In the genomic region with DNA sequence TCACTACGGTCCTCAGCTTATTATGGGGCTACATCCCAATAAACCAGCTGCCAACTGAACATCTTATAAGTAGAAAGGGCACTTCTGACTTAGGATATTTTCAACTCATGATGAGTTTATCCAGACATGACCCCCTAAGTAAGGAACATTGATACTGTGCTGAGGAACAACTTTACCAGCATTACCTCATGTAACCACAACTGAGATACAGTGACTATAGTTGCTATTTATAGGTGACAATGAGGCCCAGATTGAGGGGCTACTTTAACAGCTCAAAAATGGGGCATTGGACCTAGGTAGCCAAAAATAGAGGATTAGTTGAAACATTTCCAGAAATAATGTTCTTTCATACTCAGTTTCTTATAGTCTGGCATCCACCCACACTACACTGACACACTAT, we compare ENCODE assay signal across 14 cellular contexts. TPM values are rescaled to one million over a fixed set of nuclear protein-coding genes. Genes with fewer than 3 reads are reported as not detected.
DNase-seq lines count a peak whose midpoint lies in the region; ATAC-seq, FAIRE-seq and TF ChIP-seq lines count a peak whose summit lies in the region.
"Had no signal": no experiment of that assay in that cellular context is flagged by ENCODE, and none has a peak within 500 bp of the region (broad histone marks: within the 10 kb centered on the region; RNA-seq: fewer than 3 reads in every experiment).

No MANE protein-coding gene starts in this region.

- no peaks in the 10 kb centered on the region for H3K27me3 Mint-ChIP-seq in activated naive CD4-positive, alpha-beta T cell treated with anti-CD3 and anti-CD28 coated beads, Interleukin-2, amount 10 ng/mL, durations not matched to agents 7 days and 5 days
- H3K27me3 Mint-ChIP-seq: activated CD4-positive, alpha-beta memory T cell treated with anti-CD3 and anti-CD28 coated beads, Interleukin-2, amount 10 ng/mL, durations not matched to agents 7 days and 5 days had no signal

- H3K27me3 ChIP-seq in KMS-11 (ENCODE audit: insufficient read depth, low read depth): no peaks in the 10 kb centered on the region
- H3K27me3 ChIP-seq in GM12878 (replicated peaks in 1 of 2; ENCODE audit: control insufficient read depth in 2 of 2, insufficient read depth in 2 of 2, low read length in 1 of 2): no peaks in the 10 kb centered on the region
- H3K27me3 ChIP-seq: dorsolateral prefrontal cortex had no signal

- H3K79me2 ChIP-seq in KMS-11 (ENCODE audit: insufficient read depth, low read depth) (0 out of 2 replicates have a peak, but pooled peaks cover 12% of the 10 kb centered on the region), GM12878 (ENCODE audit: control insufficient read depth, insufficient read depth, low read length) (peaks cover 4% of the 10 kb centered on the region; the same call in 1 of the 2 replicates)

- no TSS peak for BruUV-seq in GM12878 (replicated peaks; lab: Mats Ljungman, UMichigan)

- SMC1A ChIA-PET in GM12878 (lab: Charles Lee; ENCODE audit: uncharacterized antibody, unreplicated experiment): interaction anchor here (0.8 to 1.1 kb wide), 2 partner anchors 30 to 42 kb away, joined by 3 to 4 read pairs; no protein-coding TSS in a partner anchor

- TF ChIP-seq CTCF in KMS-11 (conservative IDR thresholded peaks at IDR 0.05; ENCODE audit: low read depth, low read length) (no peak), GM12878 (IDR thresholded peaks at IDR 0.05 in 2 of 3, conservative IDR thresholded peaks at IDR 0.05 in 1 of 3; ENCODE audit: control insufficient read depth in 2 of 3, extremely low read depth in 1 of 3, insufficient read depth in 1 of 3, low read depth in 3 of 3, low read length in 3 of 3) (no peak)

- H3K36me3 ChIP-seq in KMS-11 (ENCODE audit: insufficient read depth) (peaks cover 7% of the 10 kb centered on the region; the same call in 1 of the 2 replicates), GM12878 (ENCODE audit: control insufficient read depth in 2 of 2, insufficient read depth in 2 of 2, low read length in 1 of 2) (peaks cover 3 to 27% of the 10 kb centered on the region in 2 experiments)

- no peak for TF ChIP-seq RAD21 in GM12878 (IDR thresholded peaks at IDR 0.05; ENCODE audit: insufficient read depth, low read depth, low read length)

- in situ Hi-C loops in GM12878 (cut with MboI): no loop called here

- H3K9ac ChIP-seq in KMS-11: no peak overlapping the region
- H3K9ac ChIP-seq in GM12878 (ENCODE audit: control insufficient read depth, insufficient read depth, low read length): no peak overlapping the region

- no peak for FAIRE-seq in GM12878 (lab: Jason Lieb, UNC)

- POLR2A ChIA-PET in GM12878 (lab: Charles Lee): interaction anchor here (0.7 kb wide), 1 partner anchor 27 kb away, joined by 3 read pairs; a partner anchor contains a TSS

- no peak overlapping the region for H3K27ac Mint-ChIP-seq in activated naive CD4-positive, alpha-beta T cell treated with anti-CD3 and anti-CD28 coated beads, Interleukin-2, amount 50 U/mL, for 72 hours
- H3K27ac Mint-ChIP-seq in activated naive CD4-positive, alpha-beta T cell treated with anti-CD3 and anti-CD28 coated beads, Interleukin-2, amount 10 ng/mL, durations not matched to agents 7 days and 5 days: no peak overlapping the region
- H3K27ac Mint-ChIP-seq in stimulated activated effector memory CD8-positive, alpha-beta T cell treated with anti-CD3 and anti-CD28 coated beads, Interleukin-12 subunit alpha, Interleukin-12 subunit beta, amount 100 ng/mL, for 72 hours: no peak overlapping the region
- H3K27ac Mint-ChIP-seq: activated CD4-positive, alpha-beta memory T cell treated with anti-CD3 and anti-CD28 coated beads, Interleukin-2, amount 10 ng/mL, durations not matched to agents 7 days and 5 days had no signal

- no peak for TF ChIP-seq POLR2A in GM12878 (IDR thresholded peaks at IDR 0.05; ENCODE audit: low read depth, low read length)

- no peak for TF ChIP-seq EP300 in GM12878 (IDR thresholded peaks at IDR 0.05; ENCODE audit: borderline replicate concordance in 1 of 2, control insufficient read depth in 1 of 2, low read depth in 2 of 2, low read length in 2 of 2)

- peak overlapping the region; percentile 65 for H3K27ac ChIP-seq in KMS-11
- no peak overlapping the region for H3K27ac ChIP-seq in GM12878 (ENCODE audit: control insufficient read depth, insufficient read depth)

- H3K4me1 Mint-ChIP-seq in activated naive CD4-positive, alpha-beta T cell treated with anti-CD3 and anti-CD28 coated beads, Interleukin-2, amount 10 ng/mL, durations not matched to agents 7 days and 5 days: peaks cover under 1% of the 10 kb centered on the region
- peaks cover 5% of the 10 kb centered on the region for H3K4me1 Mint-ChIP-seq in stimulated activated effector memory CD8-positive, alpha-beta T cell treated with anti-CD3 and anti-CD28 coated beads, Interleukin-12 subunit alpha, Interleukin-12 subunit beta, amount 100 ng/mL, for 72 hours

- DNase-seq in activated naive CD4-positive, alpha-beta T cell treated with anti-CD3 and anti-CD28 coated beads, Interleukin-2, amount 50 U/mL, for 72 hours (ENCODE audit: low spot score in 2 of 2): no peak
- DNase-seq in activated naive CD4-positive, alpha-beta T cell treated with anti-CD3 and anti-CD28 coated beads, Interleukin-2, amount 10 ng/mL, durations not matched to agents 7 days and 5 days: no peak
- DNase-seq in GM12878 (ENCODE audit: low read depth, low spot score) (no peak), NCI-H510A (lab: John Stamatoyannopoulos, UW) (no peak)
- no peak for DNase-seq in stimulated activated effector memory CD8-positive, alpha-beta T cell treated with anti-CD3 and anti-CD28 coated beads, Interleukin-12 subunit alpha, Interleukin-12 subunit beta, amount 100 ng/mL, for 72 hours (ENCODE audit: low spot score in 2 of 2)
- DNase-seq: activated CD4-positive, alpha-beta memory T cell treated with anti-CD3 and anti-CD28 coated beads, Interleukin-2, amount 10 ng/mL, durations not matched to agents 7 days and 5 days; dorsolateral prefrontal cortex; HCEC 1CT; NCI-H2171 treated with DMSO at 0.1 percent for 48 hours; right cardiac atrium had no signal

- H2AFZ ChIP-seq in KMS-11 (ENCODE audit: low read depth) (no peak overlapping the region), GM12878 (ENCODE audit: control insufficient read depth, low read depth, low read length) (no peak overlapping the region)

- RAD21 ChIA-PET in GM12878 (lab: Charles Lee; ENCODE audit: unreplicated experiment): interaction anchor here (1.0 to 1.6 kb wide), 3 partner anchors 27 to 205 kb away, joined by 3 to 6 read pairs (median 3); a partner anchor contains a TSS

- WGBS in GM12878 (ENCODE audit: insufficient coverage, insufficient replicate concordance, low lambda C conversion rate, missing lambda C conversion rate): 95% methylated on average over 1 of the region's 1 CpG

- peak overlapping the region; percentile 55 for H3K4me2 ChIP-seq in KMS-11
- no peak overlapping the region for H3K4me2 ChIP-seq in GM12878 (ENCODE audit: control insufficient read depth, insufficient read depth)

- no peaks in the 10 kb centered on the region for H3K9me3 Mint-ChIP-seq in activated naive CD4-positive, alpha-beta T cell treated with anti-CD3 and anti-CD28 coated beads, Interleukin-2, amount 50 U/mL, for 72 hours
- no peaks in the 10 kb centered on the region for H3K9me3 Mint-ChIP-seq in activated naive CD4-positive, alpha-beta T cell treated with anti-CD3 and anti-CD28 coated beads, Interleukin-2, amount 10 ng/mL, durations not matched to agents 7 days and 5 days
- no peaks in the 10 kb centered on the region for H3K9me3 Mint-ChIP-seq in stimulated activated effector memory CD8-positive, alpha-beta T cell treated with anti-CD3 and anti-CD28 coated beads, Interleukin-12 subunit alpha, Interleukin-12 subunit beta, amount 100 ng/mL, for 72 hours
- H3K9me3 Mint-ChIP-seq: activated CD4-positive, alpha-beta memory T cell treated with anti-CD3 and anti-CD28 coated beads, Interleukin-2, amount 10 ng/mL, durations not matched to agents 7 days and 5 days had no signal

- no peaks in the 10 kb centered on the region for H3K9me3 ChIP-seq in GM12878 (replicated peaks; ENCODE audit: control insufficient read depth, insufficient read depth, low read length)

- intact Hi-C loops in GM12878 (cut with micrococcal nuclease; ENCODE audit: unreplicated experiment): no loop called here

- CTCF ChIA-PET in activated naive CD4-positive, alpha-beta T cell treated with anti-CD3 and anti-CD28 coated beads, Interleukin-2, amount 10 ng/mL, durations not matched to agents 7 days and 5 days (lab: Charles Lee): interaction anchor here (0.6 kb wide), 1 partner anchor 208 kb away, joined by 3 read pairs; no protein-coding TSS in a partner anchor
- CTCF ChIA-PET in GM12878 (lab: Yijun Ruan, JAX): interaction anchor here (1.1 to 2.4 kb wide), 3 partner anchors 28 to 30 kb away, joined by 3 to 8 read pairs (median 3); no protein-coding TSS in a partner anchor

- peaks cover 36% of the 10 kb centered on the region for H3K4me1 ChIP-seq in KMS-11 (ENCODE audit: low read depth, poor library complexity, severe bottlenecking)
- H3K4me1 ChIP-seq in GM12878 (ENCODE audit: control insufficient read depth, insufficient read depth, low read length): no peaks in the 10 kb centered on the region

- H3K4me3 ChIP-seq in KMS-11 (IDR thresholded peaks at IDR 0.05; ENCODE audit: insufficient read depth, low read depth, low read length) (no peak overlapping the region), GM12878 (no peak overlapping the region)
- H3K4me3 ChIP-seq: dorsolateral prefrontal cortex had no signal

- H4K20me1 ChIP-seq in KMS-11 (ENCODE audit: insufficient read depth) (no peaks in the 10 kb centered on the region), GM12878 (ENCODE audit: control insufficient read depth, insufficient read depth) (no peaks in the 10 kb centered on the region)

- peak; percentile 26 to 39 for ATAC-seq in activated naive CD4-positive, alpha-beta T cell treated with anti-CD3 and anti-CD28 coated beads, Interleukin-2, amount 50 U/mL, for 72 hours
- ATAC-seq in GM12878 (peak; percentile 79), GM21367 (IDR thresholded peaks at IDR 0.05; ENCODE audit: unreplicated experiment) (no peak), GM21526 (IDR thresholded peaks at IDR 0.05; ENCODE audit: low FRiP score, unreplicated experiment) (no peak)
- ATAC-seq in stimulated activated effector memory CD8-positive, alpha-beta T cell treated with anti-CD3 and anti-CD28 coated beads, Interleukin-12 subunit alpha, Interleukin-12 subunit beta, amount 100 ng/mL, for 72 hours: peak; percentile 51
- ATAC-seq: Panc1 had no signal

- H3K36me3 Mint-ChIP-seq in activated naive CD4-positive, alpha-beta T cell treated with anti-CD3 and anti-CD28 coated beads, Interleukin-2, amount 50 U/mL, for 72 hours: peaks cover 0 to 21% of the 10 kb centered on the region in 2 donors
- peaks cover 30% of the 10 kb centered on the region for H3K36me3 Mint-ChIP-seq in activated naive CD4-positive, alpha-beta T cell treated with anti-CD3 and anti-CD28 coated beads, Interleukin-2, amount 10 ng/mL, durations not matched to agents 7 days and 5 days
- H3K36me3 Mint-ChIP-seq in stimulated activated effector memory CD8-positive, alpha-beta T cell treated with anti-CD3 and anti-CD28 coated beads, Interleukin-12 subunit alpha, Interleukin-12 subunit beta, amount 100 ng/mL, for 72 hours: peaks cover 48% of the 10 kb centered on the region

- H3K4me3 Mint-ChIP-seq in activated naive CD4-positive, alpha-beta T cell treated with anti-CD3 and anti-CD28 coated beads, Interleukin-2, amount 10 ng/mL, durations not matched to agents 7 days and 5 days: no peak overlapping the region
- no peak overlapping the region for H3K4me3 Mint-ChIP-seq in stimulated activated effector memory CD8-positive, alpha-beta T cell treated with anti-CD3 and anti-CD28 coated beads, Interleukin-12 subunit alpha, Interleukin-12 subunit beta, amount 100 ng/mL, for 72 hours
- H3K4me3 Mint-ChIP-seq: activated CD4-positive, alpha-beta memory T cell treated with anti-CD3 and anti-CD28 coated beads, Interleukin-2, amount 10 ng/mL, durations not matched to agents 7 days and 5 days had no signal

RNA-seq across cellular contexts. Expression of a gene that starts 9.6 kb away (rescaled TPM):
- total RNA-seq in activated naive CD4-positive, alpha-beta T cell treated with anti-CD3 and anti-CD28 coated beads, Interleukin-2, amount 50 U/mL, for 72 hours: 100 to 1,000 TPM; 243 to 250 TPM
- total RNA-seq in GM12878 (2013; cell fraction: nucleolus; rRNA removed): 44.2 and 45.7 TPM in 2 replicates
- total RNA-seq in GM12878 (2014; rRNA removed) (56.5 and 56.6 TPM in 2 replicates), GM12878 (2014; rRNA removed; fragmentation: Illumina TruSeq; extraction: Trizol) (78.4 and 80.9 TPM in 2 replicates), GM12878 (2021) (212 and 222 TPM in 2 replicates)
- polyA plus RNA-seq in GM12878 (2011; ENCODE audit: low read depth): 118 TPM
- polyA plus RNA-seq in GM12878 (2011; rRNA removed) (164 and 210 TPM in 2 replicates), GM12878 (2014; fragmentation: Illumina TruSeq; extraction: Trizol) (67.6 and 91.4 TPM in 2 replicates), GM12878 (2014; fragmentation: Nextera tagmentation; extraction: Ambion mirVana) (100 to 1,000 TPM; 537 to 546 TPM), GM12878 (2014; rRNA removed) (76.5 and 84.8 TPM in 2 replicates), GM12878 (2016; fragmentation: Nextera tagmentation; extraction: Ambion mirVana) (100 to 1,000 TPM; 490 to 548 TPM)
- polyA plus RNA-seq in GM12878 (2011; cell fraction: cytosol; rRNA removed): 32.0 and 38.7 TPM in 2 replicates
- polyA plus RNA-seq in GM12878 (2011; cell fraction: nucleus; rRNA removed): 32.8 and 34.8 TPM in 2 replicates
- polyA plus RNA-seq in GM12878 (2012): 104 and 119 TPM in 2 replicates
- polyA minus RNA-seq in GM12878 (2011; rRNA and poly(A)+ RNA removed): 14.0 and 16.0 TPM in 2 replicates
- 6.5 and 7.9 TPM in 2 replicates for polyA minus RNA-seq in GM12878 (2011; cell fraction: cytosol; rRNA and poly(A)+ RNA removed)
- 19.8 and 27.9 TPM in 2 replicates for polyA minus RNA-seq in GM12878 (2011; cell fraction: nucleus; rRNA and poly(A)+ RNA removed)

RNA-seq across cellular contexts. Expression of a gene that starts 26.8 kb away (rescaled TPM):
- 10 to 100 TPM; 29.2 to 37.4 TPM for total RNA-seq in activated naive CD4-positive, alpha-beta T cell treated with anti-CD3 and anti-CD28 coated beads, Interleukin-2, amount 50 U/mL, for 72 hours
- 13.3 and 17.5 TPM in 2 replicates for total RNA-seq in GM12878 (2013; cell fraction: nucleolus; rRNA removed)
- total RNA-seq in GM12878 (2014; rRNA removed) (24.5 and 28.0 TPM in 2 replicates), GM12878 (2014; rRNA removed; fragmentation: Illumina TruSeq; extraction: Trizol) (26.2 and 27.1 TPM in 2 replicates), GM12878 (2021) (25.7 and 26.2 TPM in 2 replicates)
- 8.0 TPM for polyA plus RNA-seq in GM12878 (2011; ENCODE audit: low read depth)
- polyA plus RNA-seq in GM12878 (2011; rRNA removed) (27.0 and 45.3 TPM in 2 replicates), GM12878 (2014; fragmentation: Illumina TruSeq; extraction: Trizol) (36.3 and 41.8 TPM in 2 replicates), GM12878 (2014; fragmentation: Nextera tagmentation; extraction: Ambion mirVana) (10 to 100 TPM; 13.5 to 15.1 TPM), GM12878 (2014; rRNA removed) (21.6 and 25.4 TPM in 2 replicates), GM12878 (2016; fragmentation: Nextera tagmentation; extraction: Ambion mirVana) (10 to 100 TPM; 59.0 to 69.7 TPM)
- 11.5 and 14.1 TPM in 2 replicates for polyA plus RNA-seq in GM12878 (2011; cell fraction: cytosol; rRNA removed)
- 9.8 and 11.4 TPM in 2 replicates for polyA plus RNA-seq in GM12878 (2011; cell fraction: nucleus; rRNA removed)
- 8.7 and 12.4 TPM in 2 replicates for polyA plus RNA-seq in GM12878 (2012)
- polyA minus RNA-seq in GM12878 (2011; rRNA and poly(A)+ RNA removed): 16.7 and 22.7 TPM in 2 replicates
- polyA minus RNA-seq in GM12878 (2011; cell fraction: cytosol; rRNA and poly(A)+ RNA removed): 13.9 and 17.0 TPM in 2 replicates
- 6.5 and 7.5 TPM in 2 replicates for polyA minus RNA-seq in GM12878 (2011; cell fraction: nucleus; rRNA and poly(A)+ RNA removed)

RNA-seq across cellular contexts. Expression of a gene that starts 26.9 kb away (rescaled TPM):
- total RNA-seq in activated naive CD4-positive, alpha-beta T cell treated with anti-CD3 and anti-CD28 coated beads, Interleukin-2, amount 50 U/mL, for 72 hours: 10 to 100 TPM; 12.4 to 23.9 TPM
- 10.1 and 10.7 TPM in 2 replicates for total RNA-seq in GM12878 (2013; cell fraction: nucleolus; rRNA removed)
- total RNA-seq in GM12878 (2014; rRNA removed): 50.3 and 60.3 TPM in 2 replicates
- total RNA-seq in GM12878 (2014; rRNA removed; fragmentation: Illumina TruSeq; extraction: Trizol): 14.3 and 16.5 TPM in 2 replicates
- total RNA-seq in GM12878 (2021): 23.9 and 26.0 TPM in 2 replicates
- polyA plus RNA-seq in GM12878 (2011; ENCODE audit: low read depth): 7.4 TPM
- polyA plus RNA-seq in GM12878 (2011; rRNA removed): 15.6 and 20.2 TPM in 2 replicates
- polyA plus RNA-seq in GM12878 (2011; cell fraction: cytosol; rRNA removed): 11.3 and 16.7 TPM in 2 replicates
- polyA plus RNA-seq in GM12878 (2011; cell fraction: nucleus; rRNA removed): 10.8 and 14.2 TPM in 2 replicates
- polyA plus RNA-seq in GM12878 (2012): 20.7 TPM in 2 replicates
- 8.1 and 10.5 TPM in 2 replicates for polyA plus RNA-seq in GM12878 (2014; fragmentation: Illumina TruSeq; extraction: Trizol)
- 10 to 100 TPM; 13.2 to 25.8 TPM for polyA plus RNA-seq in GM12878 (2014; fragmentation: Nextera tagmentation; extraction: Ambion mirVana)
- polyA plus RNA-seq in GM12878 (2014; rRNA removed): 47.5 and 54.4 TPM in 2 replicates
- 10 to 100 TPM; 87.5 to 90.6 TPM for polyA plus RNA-seq in GM12878 (2016; fragmentation: Nextera tagmentation; extraction: Ambion mirVana)
- polyA minus RNA-seq in GM12878 (2011; rRNA and poly(A)+ RNA removed): 3.3 and 4.9 TPM in 2 replicates
- 4.2 and 5.1 TPM in 2 replicates for polyA minus RNA-seq in GM12878 (2011; cell fraction: cytosol; rRNA and poly(A)+ RNA removed)
- polyA minus RNA-seq in GM12878 (2011; cell fraction: nucleus; rRNA and poly(A)+ RNA removed): 4.7 and 8.7 TPM in 2 replicates

Comparison
In these comparisons a context has a peak if more than half of its experiments do, and no peak if none do; other contexts are left out.
1. ATAC-seq: peak in activated naive CD4-positive, alpha-beta T cell treated with anti-CD3 and anti-CD28 coated beads, Interleukin-2, amount 50 U/mL, for 72 hours (2 of 2), GM12878 (single experiment) and stimulated activated effector memory CD8-positive, alpha-beta T cell treated with anti-CD3 and anti-CD28 coated beads, Interleukin-12 subunit alpha, Interleukin-12 subunit beta, amount 100 ng/mL, for 72 hours (single experiment); none in GM21367 (single experiment) and GM21526 (single experiment).